13 cellular contexts compared by ENCODE assay signal in the genomic region with DNA sequence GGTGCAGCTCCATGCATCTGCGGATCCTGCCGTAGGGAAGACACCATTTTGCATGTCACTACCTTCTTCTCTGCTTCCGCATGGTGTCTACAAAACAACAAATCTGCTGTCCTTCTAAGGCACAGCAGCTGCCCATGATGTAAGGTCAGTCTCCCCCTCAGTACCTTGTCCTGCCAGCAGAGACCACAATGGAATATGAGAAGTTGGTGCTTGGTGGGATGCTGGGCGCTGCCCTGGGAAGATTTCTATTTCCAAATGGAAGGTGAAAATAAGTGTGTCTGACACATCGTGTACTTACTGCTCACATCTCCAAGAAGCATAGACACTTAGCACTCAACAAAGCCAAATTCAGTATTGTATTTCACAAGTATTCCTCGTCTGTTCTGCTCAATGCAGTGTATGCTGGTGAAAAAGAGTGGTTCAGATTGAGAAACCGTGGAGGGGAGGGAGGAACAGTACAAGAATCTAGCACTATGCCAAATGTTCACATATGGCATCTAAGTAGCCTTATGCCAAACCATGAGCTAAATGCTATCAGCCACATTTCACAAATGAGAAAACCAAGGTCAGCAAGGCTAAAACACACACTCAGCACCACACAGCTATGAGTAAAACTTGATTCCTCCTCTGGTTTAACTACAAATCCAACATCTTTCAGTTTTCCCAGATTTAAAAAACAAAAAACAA.
DNase-seq lines count a peak whose midpoint lies in the region; ATAC-seq and TF ChIP-seq lines count a peak whose summit lies in the region.
"Had no signal": no experiment of that assay in that cellular context is flagged by ENCODE, and none has a peak within 500 bp of the region (broad histone marks: within the 10 kb centered on the region; RNA-seq: fewer than 3 reads in every experiment).

No MANE protein-coding gene starts in this region.

- H3K27me3 ChIP-seq in BLaER1: no peaks in the 10 kb centered on the region

- no peak overlapping the region for H3K9ac ChIP-seq in BLaER1

- H3K36me3 Mint-ChIP-seq in nephron progenitor cell (ENCODE audit: low read depth): peaks cover 21% of the 10 kb centered on the region
- H3K36me3 Mint-ChIP-seq in activated naive CD8-positive, alpha-beta T cell treated with anti-CD3 and anti-CD28 coated beads for 36 hours: no peaks in the 10 kb centered on the region

- no peak overlapping the region for H3K4me3 Mint-ChIP-seq in nephron progenitor cell
- no peak overlapping the region for H3K4me3 Mint-ChIP-seq in activated naive CD8-positive, alpha-beta T cell treated with anti-CD3 and anti-CD28 coated beads for 36 hours

- no peak for ATAC-seq in HG03108 (IDR thresholded peaks at IDR 0.05; ENCODE audit: unreplicated experiment)

- peaks cover 53% of the 10 kb centered on the region for H3K36me3 ChIP-seq in BLaER1

- H3K27ac ChIP-seq in BLaER1: peak overlapping the region; percentile 14; the same call in 1 of the 2 replicates

- peak overlapping the region; percentile 37 for H3K27ac Mint-ChIP-seq in nephron progenitor cell
- no peak overlapping the region for H3K27ac Mint-ChIP-seq in activated naive CD8-positive, alpha-beta T cell treated with anti-CD3 and anti-CD28 coated beads for 36 hours

- peaks cover 35% of the 10 kb centered on the region for H3K4me1 ChIP-seq in BLaER1

- no peaks in the 10 kb centered on the region for H3K27me3 Mint-ChIP-seq in nephron progenitor cell (ENCODE audit: low read depth, poor library complexity)
- no peaks in the 10 kb centered on the region for H3K27me3 Mint-ChIP-seq in activated naive CD8-positive, alpha-beta T cell treated with anti-CD3 and anti-CD28 coated beads for 36 hours

- peaks cover 7% of the 10 kb centered on the region for H3K4me1 Mint-ChIP-seq in nephron progenitor cell
- no peaks in the 10 kb centered on the region for H3K4me1 Mint-ChIP-seq in activated naive CD8-positive, alpha-beta T cell treated with anti-CD3 and anti-CD28 coated beads for 36 hours

- TF ChIP-seq CTCF in fibroblast of pulmonary artery (IDR thresholded peaks at IDR 0.05; ENCODE audit: low read length, missing control alignments) (no peak), nephron progenitor cell (IDR thresholded peaks at IDR 0.05) (no peak)

- peak overlapping the region; percentile 27 for H3K4me2 ChIP-seq in BLaER1

- DNase-seq in amniotic epithelial cell (ENCODE audit: low read depth): peak; percentile 92
- peak; percentile 76 for DNase-seq in fibroblast of pulmonary artery (ENCODE audit: low read depth)
- DNase-seq in nephron progenitor cell: no peak
- no peak for DNase-seq in NCI-H2029 treated with DMSO at 0.1 percent for 48 hours (lab: John Stamatoyannopoulos, UW)
- no peak for DNase-seq in SKM-1 treated with dmso at 0.1 percent for 144 hours (lab: John Stamatoyannopoulos, UW; ENCODE audit: unreplicated experiment)
- DNase-seq in activated naive CD8-positive, alpha-beta T cell treated with anti-CD3 and anti-CD28 coated beads for 36 hours: no peak
- DNase-seq: activated naive CD4-positive, alpha-beta T cell; AML-193; central memory CD4-positive, alpha-beta T cell; mesendoderm; stimulated activated CD4-positive, alpha-beta T cell treated with anti-CD3 and anti-CD28 coated beads, Interleukin-15, amount 100 ng/mL, for 24 hours had no signal

- H4K20me1 ChIP-seq in BLaER1: peaks cover 32% of the 10 kb centered on the region; the same call in 1 of the 2 replicates

- peaks cover 4% of the 10 kb centered on the region; the same call in 1 of the 2 replicates for H3K9me3 ChIP-seq in BLaER1

- no peak overlapping the region for H3K4me3 ChIP-seq in BLaER1
- H3K4me3 ChIP-seq in fibroblast of pulmonary artery (replicated peaks; ENCODE audit: low read depth, low read length): no peak overlapping the region

- no peaks in the 10 kb centered on the region for H3K9me3 Mint-ChIP-seq in nephron progenitor cell
- no peaks in the 10 kb centered on the region for H3K9me3 Mint-ChIP-seq in activated naive CD8-positive, alpha-beta T cell treated with anti-CD3 and anti-CD28 coated beads for 36 hours

Comparison
In these comparisons a context has a peak if more than half of its experiments do, and no peak if none do; other contexts are left out.
1. DNase-seq: peak in amniotic epithelial cell (single experiment) and fibroblast of pulmonary artery (single experiment); none in nephron progenitor cell (single experiment), NCI-H2029 treated with DMSO at 0.1 percent for 48 hours (single experiment), SKM-1 treated with dmso at 0.1 percent for 144 hours (single experiment) and activated naive CD8-positive, alpha-beta T cell treated with anti-CD3 and anti-CD28 coated beads for 36 hours (single experiment).